28 cellular contexts compared by ENCODE assay signal in genomic region chr1:110631836-110632620, GRCh38. TPM values are rescaled to one million over a fixed set of nuclear protein-coding genes. Genes with fewer than 3 reads are reported as not detected.
DNase-seq lines count a peak whose midpoint lies in the region; ATAC-seq and TF ChIP-seq lines count a peak whose summit lies in the region.
"Had no signal": no experiment of that assay in that cellular context is flagged by ENCODE, and none has a peak within 500 bp of the region (broad histone marks: within the 10 kb centered on the region; RNA-seq: fewer than 3 reads in every experiment).

No MANE protein-coding gene starts in this region.

- CTCF ChIA-PET in CD4-positive, alpha-beta memory T cell (lab: Charles Lee; ENCODE audit: partially characterized antibody) = interaction anchor here (1.5 to 12.6 kb wide), 7 partner anchors 12 to 150 kb away, joined by 6 to 179 read pairs (median 19); partner anchors contain the start of gene KCNA3

- no peak for ATAC-seq in GM19452 (IDR thresholded peaks at IDR 0.05; ENCODE audit: unreplicated experiment)

- no peak overlapping the region for H3K4me3 Mint-ChIP-seq in CD4-positive, alpha-beta memory T cell
- H3K4me3 Mint-ChIP-seq in osteocyte (ENCODE audit: unreplicated experiment) = no peak overlapping the region
- H3K4me3 Mint-ChIP-seq: activated naive CD8-positive, alpha-beta T cell treated with anti-CD3 and anti-CD28 coated beads for 36 hours; dendritic cell treated with granulocyte-macrophage colony-stimulating factor and Interleukin-4, amounts not matched to agents 40 ng/mL and 50 ng/mL, for 4 days; nephron; stimulated activated memory B cell treated with anti-CD40 and anti-IgM and Interleukin-4, amounts not matched to agents 10 μg/mL and 1 μg/mL and 100 μg/mL, for 72 hours; T-cell had no signal

- no peak overlapping the region for H3K27ac Mint-ChIP-seq in CD4-positive, alpha-beta memory T cell
- H3K27ac Mint-ChIP-seq in osteocyte (ENCODE audit: unreplicated experiment) = no peak overlapping the region
- H3K27ac Mint-ChIP-seq: activated naive CD8-positive, alpha-beta T cell treated with anti-CD3 and anti-CD28 coated beads for 36 hours; nephron; stimulated activated memory B cell treated with anti-CD40 and anti-IgM and Interleukin-4, amounts not matched to agents 10 μg/mL and 1 μg/mL and 100 μg/mL, for 72 hours; T-cell had no signal

- POLR2A ChIA-PET in CD4-positive, alpha-beta memory T cell (lab: Charles Lee; ENCODE audit: partially characterized antibody) = interaction anchor here (0.8 to 27.3 kb wide), 9 partner anchors 9 to 155 kb away, joined by 3 to 993 read pairs (median 32); partner anchors contain the start of gene KCNA3

- H3K36me3 ChIP-seq in CD4-positive, alpha-beta memory T cell (ENCODE audit: insufficient read depth, low read length) = no peaks in the 10 kb centered on the region
- H3K36me3 ChIP-seq in Peyer's patch = no peaks in the 10 kb centered on the region
- H3K36me3 ChIP-seq: ascending aorta, ovary, SJCRH30 had no signal

- H3K4me3 ChIP-seq in CD4-positive, alpha-beta memory T cell (ENCODE audit: low read length in 2 of 2) = peak overlapping the region; percentile 1 to 46
- H3K4me3 ChIP-seq in GM12864 (ENCODE audit: low read depth, low read length) (peak overlapping the region; percentile 38), Peyer's patch (no peak overlapping the region)
- H3K4me3 ChIP-seq: ascending aorta, ovary, SJCRH30, testis had no signal

- peaks cover 0 to 3% of the 10 kb centered on the region in 2 donors for H3K36me3 Mint-ChIP-seq in CD4-positive, alpha-beta memory T cell
- H3K36me3 Mint-ChIP-seq in osteocyte (ENCODE audit: unreplicated experiment) = no peaks in the 10 kb centered on the region
- H3K36me3 Mint-ChIP-seq: activated naive CD8-positive, alpha-beta T cell treated with anti-CD3 and anti-CD28 coated beads for 36 hours; stimulated activated memory B cell treated with anti-CD40 and anti-IgM and Interleukin-4, amounts not matched to agents 10 μg/mL and 1 μg/mL and 100 μg/mL, for 72 hours; T-cell had no signal

- no peak for TF ChIP-seq CTCF in GM12864 (IDR thresholded peaks at IDR 0.05; ENCODE audit: low read depth, low read length, missing control alignments)
- TF ChIP-seq CTCF in Peyer's patch (IDR thresholded peaks at IDR 0.05) = no peak
- no peak for TF ChIP-seq CTCF in osteocyte (IDR thresholded peaks at IDR 0.05)

- H3K27me3 ChIP-seq in CD4-positive, alpha-beta memory T cell (ENCODE audit: insufficient read depth, low read length) = no peaks in the 10 kb centered on the region
- H3K27me3 ChIP-seq in Peyer's patch = no peaks in the 10 kb centered on the region
- H3K27me3 ChIP-seq: ascending aorta, ovary, SJCRH30, testis had no signal

- H3K27ac ChIP-seq in CD4-positive, alpha-beta memory T cell (ENCODE audit: low read depth, low read length) = peak overlapping the region; percentile 72
- H3K27ac ChIP-seq in Peyer's patch = peak overlapping the region; percentile 42 to 83 (median 52)
- H3K27ac ChIP-seq: ascending aorta, ovary, SJCRH30, testis had no signal

- no peaks in the 10 kb centered on the region for H3K27me3 Mint-ChIP-seq in CD4-positive, alpha-beta memory T cell
- H3K27me3 Mint-ChIP-seq in osteocyte (ENCODE audit: unreplicated experiment) = no peaks in the 10 kb centered on the region
- H3K27me3 Mint-ChIP-seq: activated naive CD8-positive, alpha-beta T cell treated with anti-CD3 and anti-CD28 coated beads for 36 hours; dendritic cell treated with granulocyte-macrophage colony-stimulating factor and Interleukin-4, amounts not matched to agents 40 ng/mL and 50 ng/mL, for 4 days; stimulated activated memory B cell treated with anti-CD40 and anti-IgM and Interleukin-4, amounts not matched to agents 10 μg/mL and 1 μg/mL and 100 μg/mL, for 72 hours; T-cell had no signal

- H3K9me3 ChIP-seq in CD4-positive, alpha-beta memory T cell (ENCODE audit: control insufficient read depth in 1 of 2, low read length in 2 of 2) = no peaks in the 10 kb centered on the region
- no peaks in the 10 kb centered on the region for H3K9me3 ChIP-seq in Peyer's patch
- H3K9me3 ChIP-seq: ascending aorta, ovary, SJCRH30, testis had no signal

- no peak for DNase-seq in CD4-positive, alpha-beta memory T cell
- DNase-seq in GM12864 (ENCODE audit: low read depth) = no peak
- DNase-seq in Peyer's patch = no peak
- peak; percentile 48 for DNase-seq in osteocyte (ENCODE audit: extremely low spot score, unreplicated experiment)
- DNase-seq in D341Med (ENCODE audit: low spot score) = no peak
- no peak for DNase-seq in NCI-H345 treated with DMSO at 0.1 percent for 48 hours (lab: John Stamatoyannopoulos, UW; ENCODE audit: unreplicated experiment)
- DNase-seq: caudate nucleus, DMS53, GF-D8, IMR-90, midbrain, NCI-H1436, NCI-H2107, NCI-H446 treated with DMSO at 0.1 percent for 48 hours, ovary, retina, SJCRH30, testis had no signal

- TF ChIP-seq POLR2A in Peyer's patch (IDR thresholded peaks at IDR 0.05) = no peak

- intact Hi-C loops in CD4-positive, alpha-beta memory T cell (cut with micrococcal nuclease) = loop anchor here (10.0 kb wide), 1 partner anchor 333 kb away; the partner anchor contains the start of gene LRIF1

- peaks cover 98% of the 10 kb centered on the region for H3K4me1 ChIP-seq in CD4-positive, alpha-beta memory T cell (ENCODE audit: insufficient read depth, low read length)
- H3K4me1 ChIP-seq in Peyer's patch = peaks cover 0 to 35% (median 18%) of the 10 kb centered on the region in 4 donors
- H3K4me1 ChIP-seq: SJCRH30 had no signal

- peaks cover 24 to 60% (median 54%) of the 10 kb centered on the region in 4 donors for H3K4me1 Mint-ChIP-seq in CD4-positive, alpha-beta memory T cell
- H3K4me1 Mint-ChIP-seq in osteocyte (ENCODE audit: unreplicated experiment) = no peaks in the 10 kb centered on the region
- H3K4me1 Mint-ChIP-seq: nephron had no signal

- H3K9me3 Mint-ChIP-seq in CD4-positive, alpha-beta memory T cell = no peaks in the 10 kb centered on the region
- H3K9me3 Mint-ChIP-seq in osteocyte (ENCODE audit: unreplicated experiment) = no peaks in the 10 kb centered on the region
- H3K9me3 Mint-ChIP-seq: activated naive CD8-positive, alpha-beta T cell treated with anti-CD3 and anti-CD28 coated beads for 36 hours; dendritic cell treated with granulocyte-macrophage colony-stimulating factor and Interleukin-4, amounts not matched to agents 40 ng/mL and 50 ng/mL, for 4 days; nephron; stimulated activated memory B cell treated with anti-CD40 and anti-IgM and Interleukin-4, amounts not matched to agents 10 μg/mL and 1 μg/mL and 100 μg/mL, for 72 hours; T-cell had no signal

RNA-seq across cellular contexts. Expression of gene KCNA2, which starts 25.9 kb away (rescaled TPM):
- 1 to 10 TPM; 1.2 to 2.2 TPM for total RNA-seq in CD4-positive, alpha-beta memory T cell
- 1 to 10 TPM in 1 of 2 donors, under 1 TPM in 1; 0.26 to 1.0 TPM for polyA plus RNA-seq in CD4-positive, alpha-beta memory T cell
- total RNA-seq in Peyer's patch = under 1 TPM in 2 of 4 donors, not detected in 2; 0.38 to 0.40 TPM
- 0.05 TPM in 1 of 2 replicates, not detected in the other for total RNA-seq in osteocyte
- total RNA-seq: endothelial cell of umbilical vein, glomerular endothelial cell, IMR-90, MCF 10A, SJCRH30 had no signal
- polyA plus RNA-seq: endothelial cell of umbilical vein, IMR-90 had no signal

RNA-seq across cellular contexts. Expression of gene KCNA3, which starts 42.7 kb away (rescaled TPM):
- 100 to 1,000 TPM; 124 TPM for total RNA-seq in CD4-positive, alpha-beta memory T cell
- polyA plus RNA-seq in CD4-positive, alpha-beta memory T cell = 10 to 100 TPM; 88.7 to 96.3 TPM
- total RNA-seq in Peyer's patch (10 to 100 TPM in 1 of 4 donors, 1 to 10 TPM in 3; 2.2 to 21.5 (median 2.9) TPM), osteocyte (not detected in 2 replicates)
- total RNA-seq: ascending aorta, endothelial cell of umbilical vein, glomerular endothelial cell, MCF 10A, SJCRH30 had no signal
- polyA plus RNA-seq: endothelial cell of umbilical vein had no signal

Comparison
In these comparisons a context has a peak if more than half of its experiments do, and no peak if none do; other contexts are left out.
1. H3K4me3 ChIP-seq: peak in CD4-positive, alpha-beta memory T cell (2 of 2) and GM12864 (single experiment); none in Peyer's patch (0 of 4).
2. RNA of gene KCNA3, which starts 42.7 kb away (total RNA-seq): 124 TPM in CD4-positive, alpha-beta memory T cell; 2.2 to 21.5 TPM in Peyer's patch and not detected in osteocyte; every median in the first group is over 4 times any median in the second.